In genomic region chr11:118282635-118283310, GRCh38 we compare ENCODE assay signal across 20 cellular contexts. TPM values are rescaled to one million over a fixed set of nuclear protein-coding genes. Genes with fewer than 3 reads are reported as not detected.
"Had no signal": no experiment of that assay in that cellular context is flagged by ENCODE, and none has a peak within 500 bp of the region (broad histone marks: within the 10 kb centered on the region; RNA-seq: fewer than 3 reads in every experiment).

No MANE protein-coding gene starts in this region.

- H3K4me3 ChIP-seq: esophagus muscularis mucosa, smooth muscle cell, tibial artery had no signal

- H3K9me3 ChIP-seq: esophagus muscularis mucosa, tibial artery had no signal

- H3K27ac ChIP-seq: esophagus muscularis mucosa, tibial artery had no signal

- DNase-seq: activated B cell treated with CpG ODN at 0.5 μM for 24 hours; activated CD8-positive, alpha-beta memory T cell treated with anti-CD3 and anti-CD28 coated beads, Interleukin-2, amount 50 U/mL, for 4 hours; activated naive CD4-positive, alpha-beta T cell treated with anti-CD3 and anti-CD28 coated beads, Interleukin-2, amount 50 U/mL, for 16 hours; anterior cingulate cortex; endodermal cell; foreskin fibroblast; glutamatergic neuron; left cardiac atrium; nucleus accumbens; right cardiac atrium; tibial artery had no signal

- H3K4me2 ChIP-seq: smooth muscle cell had no signal

- ATAC-seq: left cardiac atrium; natural killer cell treated with Interleukin-12 subunit alpha and Interleukin-12 subunit beta and Interleukin-15 and Interleukin-18, amount 100 ng/mL, for 72 hours; right cardiac atrium; stimulated activated memory B cell treated with anti-CD40 and anti-IgM and Interleukin-4, amounts not matched to agents 10 μg/mL and 1 μg/mL and 100 μg/mL, for 72 hours had no signal

- H3K36me3 ChIP-seq: esophagus muscularis mucosa, tibial artery had no signal

- H3K4me1 ChIP-seq: esophagus muscularis mucosa, tibial artery had no signal

RNA-seq across cellular contexts. Expression of gene MPZL2, which starts 18.7 kb away (rescaled TPM):
- total RNA-seq: activated B cell treated with CpG ODN at 0.5 μM for 24 hours, chondrocyte had no signal

RNA-seq across cellular contexts. Expression of gene CD3E, which starts 21.8 kb away (rescaled TPM):
- total RNA-seq: chondrocyte, dermis microvascular lymphatic vessel endothelial cell, lung microvascular endothelial cell, progenitor cell of endocrine pancreas, SK-MEL-5, smooth muscle cell had no signal
- polyA plus RNA-seq: smooth muscle cell had no signal

RNA-seq across cellular contexts. Expression of gene MPZL3, which starts 30.6 kb away (rescaled TPM):
- total RNA-seq: SK-MEL-5 had no signal

RNA-seq across cellular contexts. Expression of gene JAML, which starts 58.0 kb away (rescaled TPM):
- total RNA-seq: chondrocyte, lung microvascular endothelial cell, SK-MEL-5, smooth muscle cell had no signal
- polyA plus RNA-seq: smooth muscle cell had no signal

RNA-seq across cellular contexts. Expression of gene CD3D, which starts 59.7 kb away (rescaled TPM):
- total RNA-seq: chondrocyte, dermis microvascular lymphatic vessel endothelial cell, lung microvascular endothelial cell, progenitor cell of endocrine pancreas, SK-MEL-5, smooth muscle cell had no signal
- polyA plus RNA-seq: smooth muscle cell had no signal
